ENCODE assay signal across 1 cellular context in the genomic region with DNA sequence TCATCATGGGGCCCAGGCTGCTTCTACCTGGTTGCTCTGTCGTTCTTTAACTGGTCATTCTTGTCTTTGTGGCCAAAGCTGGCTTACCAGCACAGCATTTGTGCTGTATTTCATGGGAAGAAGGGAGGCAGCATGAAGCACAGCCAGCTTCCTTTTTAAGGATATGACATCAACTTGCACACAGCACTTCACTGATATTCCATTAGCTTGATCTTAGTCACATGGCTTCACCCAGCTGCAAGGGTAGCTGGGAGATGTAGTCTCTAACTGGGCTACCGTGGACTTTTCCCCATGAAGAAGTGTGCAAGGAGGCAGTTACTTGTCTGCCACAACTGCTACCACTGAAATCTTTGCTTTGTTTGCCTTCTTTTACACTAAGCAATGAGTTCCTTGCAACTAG.
TF ChIP-seq lines count a peak whose summit lies in the region.

No MANE protein-coding gene starts in this region.

TF ChIP-seq in HepG2, 621 proteins besides CTCF, POLR2A, EP300 and RAD21 (continued from another document and continues in another):
- TF ChIP-seq, protein P1, sequence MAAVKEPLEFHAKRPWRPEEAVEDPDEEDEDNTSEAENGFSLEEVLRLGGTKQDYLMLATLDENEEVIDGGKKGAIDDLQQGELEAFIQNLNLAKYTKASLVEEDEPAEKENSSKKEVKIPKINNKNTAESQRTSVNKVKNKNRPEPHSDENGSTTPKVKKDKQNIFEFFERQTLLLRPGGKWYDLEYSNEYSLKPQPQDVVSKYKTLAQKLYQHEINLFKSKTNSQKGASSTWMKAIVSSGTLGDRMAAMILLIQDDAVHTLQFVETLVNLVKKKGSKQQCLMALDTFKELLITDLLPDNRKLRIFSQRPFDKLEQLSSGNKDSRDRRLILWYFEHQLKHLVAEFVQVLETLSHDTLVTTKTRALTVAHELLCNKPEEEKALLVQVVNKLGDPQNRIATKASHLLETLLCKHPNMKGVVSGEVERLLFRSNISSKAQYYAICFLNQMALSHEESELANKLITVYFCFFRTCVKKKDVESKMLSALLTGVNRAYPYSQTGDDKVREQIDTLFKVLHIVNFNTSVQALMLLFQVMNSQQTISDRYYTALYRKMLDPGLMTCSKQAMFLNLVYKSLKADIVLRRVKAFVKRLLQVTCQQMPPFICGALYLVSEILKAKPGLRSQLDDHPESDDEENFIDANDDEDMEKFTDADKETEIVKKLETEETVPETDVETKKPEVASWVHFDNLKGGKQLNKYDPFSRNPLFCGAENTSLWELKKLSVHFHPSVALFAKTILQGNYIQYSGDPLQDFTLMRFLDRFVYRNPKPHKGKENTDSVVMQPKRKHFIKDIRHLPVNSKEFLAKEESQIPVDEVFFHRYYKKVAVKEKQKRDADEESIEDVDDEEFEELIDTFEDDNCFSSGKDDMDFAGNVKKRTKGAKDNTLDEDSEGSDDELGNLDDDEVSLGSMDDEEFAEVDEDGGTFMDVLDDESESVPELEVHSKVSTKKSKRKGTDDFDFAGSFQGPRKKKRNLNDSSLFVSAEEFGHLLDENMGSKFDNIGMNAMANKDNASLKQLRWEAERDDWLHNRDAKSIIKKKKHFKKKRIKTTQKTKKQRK (IDR thresholded peaks at IDR 0.05; ENCODE audit: low read length): no peak
- TF ChIP-seq FLYWCH1 (CRISPR knock-in tag; IDR thresholded peaks at IDR 0.05) (no peak), ZNF331 (CRISPR knock-in tag; IDR thresholded peaks at IDR 0.05) (no peak), IKZF1 (IDR thresholded peaks at IDR 0.05) (no peak), ZNF629 (CRISPR knock-in tag; conservative IDR thresholded peaks at IDR 0.05) (no peak), HMGA1 (CRISPR knock-in tag; conservative IDR thresholded peaks at IDR 0.05) (no peak), HOXA9 (CRISPR knock-in tag; IDR thresholded peaks at IDR 0.05; ENCODE audit: borderline replicate concordance) (no peak), KDM4B (CRISPR knock-in tag; IDR thresholded peaks at IDR 0.05) (no peak), FOXA1 (IDR thresholded peaks at IDR 0.05) (no peak), FOXA1 (CRISPR knock-in tag; IDR thresholded peaks at IDR 0.05) (no peak), POLR2AphosphoS5 (IDR thresholded peaks at IDR 0.05; ENCODE audit: low read depth, low read length) (no peak), SSRP1 (CRISPR knock-in tag; IDR thresholded peaks at IDR 0.05) (no peak), CENPT (CRISPR knock-in tag; IDR thresholded peaks at IDR 0.05; ENCODE audit: low read depth) (no peak), ZNF773 (CRISPR knock-in tag; IDR thresholded peaks at IDR 0.05; ENCODE audit: borderline replicate concordance) (no peak), HNRNPLL (IDR thresholded peaks at IDR 0.05; ENCODE audit: low read depth, low read length, poor library complexity, severe bottlenecking) (no peak), CENPX (CRISPR knock-in tag; IDR thresholded peaks at IDR 0.05) (no peak), PAX8 (CRISPR knock-in tag; IDR thresholded peaks at IDR 0.05; ENCODE audit: borderline replicate concordance) (no peak), ZNF768 (CRISPR knock-in tag; IDR thresholded peaks at IDR 0.05) (no peak), SALL2 (CRISPR knock-in tag; IDR thresholded peaks at IDR 0.05) (no peak), GABPB1 (CRISPR knock-in tag; IDR thresholded peaks at IDR 0.05) (peak; percentile 56; the same call in 1 of the 2 replicates), MYC (CRISPR knock-in tag; IDR thresholded peaks at IDR 0.05; ENCODE audit: borderline replicate concordance) (no peak), SKI (IDR thresholded peaks at IDR 0.05; ENCODE audit: partially characterized antibody) (no peak), NFE2 (CRISPR knock-in tag; IDR thresholded peaks at IDR 0.05) (no peak)
- TF ChIP-seq, protein P2, sequence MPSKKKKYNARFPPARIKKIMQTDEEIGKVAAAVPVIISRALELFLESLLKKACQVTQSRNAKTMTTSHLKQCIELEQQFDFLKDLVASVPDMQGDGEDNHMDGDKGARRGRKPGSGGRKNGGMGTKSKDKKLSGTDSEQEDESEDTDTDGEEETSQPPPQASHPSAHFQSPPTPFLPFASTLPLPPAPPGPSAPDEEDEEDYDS (CRISPR knock-in tag; IDR thresholded peaks at IDR 0.05): no peak
- TF ChIP-seq, protein P3, sequence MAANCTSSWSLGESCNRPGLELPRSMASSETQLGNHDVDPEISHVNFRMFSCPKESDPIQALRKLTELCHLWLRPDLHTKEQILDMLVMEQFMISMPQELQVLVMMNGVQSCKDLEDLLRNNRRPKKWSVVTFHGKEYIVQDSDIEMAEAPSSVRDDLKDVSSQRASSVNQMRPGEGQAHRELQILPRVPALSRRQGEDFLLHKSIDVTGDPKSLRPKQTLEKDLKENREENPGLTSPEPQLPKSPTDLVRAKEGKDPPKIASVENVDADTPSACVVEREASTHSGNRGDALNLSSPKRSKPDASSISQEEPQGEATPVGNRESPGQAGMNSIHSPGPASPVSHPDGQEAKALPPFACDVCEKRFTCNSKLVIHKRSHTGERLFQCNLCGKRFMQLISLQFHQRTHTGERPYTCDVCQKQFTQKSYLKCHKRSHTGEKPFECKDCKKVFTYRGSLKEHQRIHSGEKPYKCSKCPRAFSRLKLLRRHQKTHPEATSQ (CRISPR knock-in tag; IDR thresholded peaks at IDR 0.05; ENCODE audit: borderline replicate concordance): no peak
- TF ChIP-seq, protein P4, sequence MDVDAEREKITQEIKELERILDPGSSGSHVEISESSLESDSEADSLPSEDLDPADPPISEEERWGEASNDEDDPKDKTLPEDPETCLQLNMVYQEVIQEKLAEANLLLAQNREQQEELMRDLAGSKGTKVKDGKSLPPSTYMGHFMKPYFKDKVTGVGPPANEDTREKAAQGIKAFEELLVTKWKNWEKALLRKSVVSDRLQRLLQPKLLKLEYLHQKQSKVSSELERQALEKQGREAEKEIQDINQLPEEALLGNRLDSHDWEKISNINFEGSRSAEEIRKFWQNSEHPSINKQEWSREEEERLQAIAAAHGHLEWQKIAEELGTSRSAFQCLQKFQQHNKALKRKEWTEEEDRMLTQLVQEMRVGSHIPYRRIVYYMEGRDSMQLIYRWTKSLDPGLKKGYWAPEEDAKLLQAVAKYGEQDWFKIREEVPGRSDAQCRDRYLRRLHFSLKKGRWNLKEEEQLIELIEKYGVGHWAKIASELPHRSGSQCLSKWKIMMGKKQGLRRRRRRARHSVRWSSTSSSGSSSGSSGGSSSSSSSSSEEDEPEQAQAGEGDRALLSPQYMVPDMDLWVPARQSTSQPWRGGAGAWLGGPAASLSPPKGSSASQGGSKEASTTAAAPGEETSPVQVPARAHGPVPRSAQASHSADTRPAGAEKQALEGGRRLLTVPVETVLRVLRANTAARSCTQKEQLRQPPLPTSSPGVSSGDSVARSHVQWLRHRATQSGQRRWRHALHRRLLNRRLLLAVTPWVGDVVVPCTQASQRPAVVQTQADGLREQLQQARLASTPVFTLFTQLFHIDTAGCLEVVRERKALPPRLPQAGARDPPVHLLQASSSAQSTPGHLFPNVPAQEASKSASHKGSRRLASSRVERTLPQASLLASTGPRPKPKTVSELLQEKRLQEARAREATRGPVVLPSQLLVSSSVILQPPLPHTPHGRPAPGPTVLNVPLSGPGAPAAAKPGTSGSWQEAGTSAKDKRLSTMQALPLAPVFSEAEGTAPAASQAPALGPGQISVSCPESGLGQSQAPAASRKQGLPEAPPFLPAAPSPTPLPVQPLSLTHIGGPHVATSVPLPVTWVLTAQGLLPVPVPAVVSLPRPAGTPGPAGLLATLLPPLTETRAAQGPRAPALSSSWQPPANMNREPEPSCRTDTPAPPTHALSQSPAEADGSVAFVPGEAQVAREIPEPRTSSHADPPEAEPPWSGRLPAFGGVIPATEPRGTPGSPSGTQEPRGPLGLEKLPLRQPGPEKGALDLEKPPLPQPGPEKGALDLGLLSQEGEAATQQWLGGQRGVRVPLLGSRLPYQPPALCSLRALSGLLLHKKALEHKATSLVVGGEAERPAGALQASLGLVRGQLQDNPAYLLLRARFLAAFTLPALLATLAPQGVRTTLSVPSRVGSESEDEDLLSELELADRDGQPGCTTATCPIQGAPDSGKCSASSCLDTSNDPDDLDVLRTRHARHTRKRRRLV (CRISPR knock-in tag; IDR thresholded peaks at IDR 0.05): no peak
- TF ChIP-seq, protein P5, sequence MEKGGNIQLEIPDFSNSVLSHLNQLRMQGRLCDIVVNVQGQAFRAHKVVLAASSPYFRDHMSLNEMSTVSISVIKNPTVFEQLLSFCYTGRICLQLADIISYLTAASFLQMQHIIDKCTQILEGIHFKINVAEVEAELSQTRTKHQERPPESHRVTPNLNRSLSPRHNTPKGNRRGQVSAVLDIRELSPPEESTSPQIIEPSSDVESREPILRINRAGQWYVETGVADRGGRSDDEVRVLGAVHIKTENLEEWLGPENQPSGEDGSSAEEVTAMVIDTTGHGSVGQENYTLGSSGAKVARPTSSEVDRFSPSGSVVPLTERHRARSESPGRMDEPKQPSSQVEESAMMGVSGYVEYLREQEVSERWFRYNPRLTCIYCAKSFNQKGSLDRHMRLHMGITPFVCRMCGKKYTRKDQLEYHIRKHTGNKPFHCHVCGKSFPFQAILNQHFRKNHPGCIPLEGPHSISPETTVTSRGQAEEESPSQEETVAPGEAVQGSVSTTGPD (CRISPR knock-in tag; IDR thresholded peaks at IDR 0.05): no peak
- TF ChIP-seq, protein P6, sequence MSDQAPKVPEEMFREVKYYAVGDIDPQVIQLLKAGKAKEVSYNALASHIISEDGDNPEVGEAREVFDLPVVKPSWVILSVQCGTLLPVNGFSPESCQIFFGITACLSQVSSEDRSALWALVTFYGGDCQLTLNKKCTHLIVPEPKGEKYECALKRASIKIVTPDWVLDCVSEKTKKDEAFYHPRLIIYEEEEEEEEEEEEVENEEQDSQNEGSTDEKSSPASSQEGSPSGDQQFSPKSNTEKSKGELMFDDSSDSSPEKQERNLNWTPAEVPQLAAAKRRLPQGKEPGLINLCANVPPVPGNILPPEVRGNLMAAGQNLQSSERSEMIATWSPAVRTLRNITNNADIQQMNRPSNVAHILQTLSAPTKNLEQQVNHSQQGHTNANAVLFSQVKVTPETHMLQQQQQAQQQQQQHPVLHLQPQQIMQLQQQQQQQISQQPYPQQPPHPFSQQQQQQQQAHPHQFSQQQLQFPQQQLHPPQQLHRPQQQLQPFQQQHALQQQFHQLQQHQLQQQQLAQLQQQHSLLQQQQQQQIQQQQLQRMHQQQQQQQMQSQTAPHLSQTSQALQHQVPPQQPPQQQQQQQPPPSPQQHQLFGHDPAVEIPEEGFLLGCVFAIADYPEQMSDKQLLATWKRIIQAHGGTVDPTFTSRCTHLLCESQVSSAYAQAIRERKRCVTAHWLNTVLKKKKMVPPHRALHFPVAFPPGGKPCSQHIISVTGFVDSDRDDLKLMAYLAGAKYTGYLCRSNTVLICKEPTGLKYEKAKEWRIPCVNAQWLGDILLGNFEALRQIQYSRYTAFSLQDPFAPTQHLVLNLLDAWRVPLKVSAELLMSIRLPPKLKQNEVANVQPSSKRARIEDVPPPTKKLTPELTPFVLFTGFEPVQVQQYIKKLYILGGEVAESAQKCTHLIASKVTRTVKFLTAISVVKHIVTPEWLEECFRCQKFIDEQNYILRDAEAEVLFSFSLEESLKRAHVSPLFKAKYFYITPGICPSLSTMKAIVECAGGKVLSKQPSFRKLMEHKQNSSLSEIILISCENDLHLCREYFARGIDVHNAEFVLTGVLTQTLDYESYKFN (CRISPR knock-in tag; conservative IDR thresholded peaks at IDR 0.05): no peak
- TF ChIP-seq, protein P7, sequence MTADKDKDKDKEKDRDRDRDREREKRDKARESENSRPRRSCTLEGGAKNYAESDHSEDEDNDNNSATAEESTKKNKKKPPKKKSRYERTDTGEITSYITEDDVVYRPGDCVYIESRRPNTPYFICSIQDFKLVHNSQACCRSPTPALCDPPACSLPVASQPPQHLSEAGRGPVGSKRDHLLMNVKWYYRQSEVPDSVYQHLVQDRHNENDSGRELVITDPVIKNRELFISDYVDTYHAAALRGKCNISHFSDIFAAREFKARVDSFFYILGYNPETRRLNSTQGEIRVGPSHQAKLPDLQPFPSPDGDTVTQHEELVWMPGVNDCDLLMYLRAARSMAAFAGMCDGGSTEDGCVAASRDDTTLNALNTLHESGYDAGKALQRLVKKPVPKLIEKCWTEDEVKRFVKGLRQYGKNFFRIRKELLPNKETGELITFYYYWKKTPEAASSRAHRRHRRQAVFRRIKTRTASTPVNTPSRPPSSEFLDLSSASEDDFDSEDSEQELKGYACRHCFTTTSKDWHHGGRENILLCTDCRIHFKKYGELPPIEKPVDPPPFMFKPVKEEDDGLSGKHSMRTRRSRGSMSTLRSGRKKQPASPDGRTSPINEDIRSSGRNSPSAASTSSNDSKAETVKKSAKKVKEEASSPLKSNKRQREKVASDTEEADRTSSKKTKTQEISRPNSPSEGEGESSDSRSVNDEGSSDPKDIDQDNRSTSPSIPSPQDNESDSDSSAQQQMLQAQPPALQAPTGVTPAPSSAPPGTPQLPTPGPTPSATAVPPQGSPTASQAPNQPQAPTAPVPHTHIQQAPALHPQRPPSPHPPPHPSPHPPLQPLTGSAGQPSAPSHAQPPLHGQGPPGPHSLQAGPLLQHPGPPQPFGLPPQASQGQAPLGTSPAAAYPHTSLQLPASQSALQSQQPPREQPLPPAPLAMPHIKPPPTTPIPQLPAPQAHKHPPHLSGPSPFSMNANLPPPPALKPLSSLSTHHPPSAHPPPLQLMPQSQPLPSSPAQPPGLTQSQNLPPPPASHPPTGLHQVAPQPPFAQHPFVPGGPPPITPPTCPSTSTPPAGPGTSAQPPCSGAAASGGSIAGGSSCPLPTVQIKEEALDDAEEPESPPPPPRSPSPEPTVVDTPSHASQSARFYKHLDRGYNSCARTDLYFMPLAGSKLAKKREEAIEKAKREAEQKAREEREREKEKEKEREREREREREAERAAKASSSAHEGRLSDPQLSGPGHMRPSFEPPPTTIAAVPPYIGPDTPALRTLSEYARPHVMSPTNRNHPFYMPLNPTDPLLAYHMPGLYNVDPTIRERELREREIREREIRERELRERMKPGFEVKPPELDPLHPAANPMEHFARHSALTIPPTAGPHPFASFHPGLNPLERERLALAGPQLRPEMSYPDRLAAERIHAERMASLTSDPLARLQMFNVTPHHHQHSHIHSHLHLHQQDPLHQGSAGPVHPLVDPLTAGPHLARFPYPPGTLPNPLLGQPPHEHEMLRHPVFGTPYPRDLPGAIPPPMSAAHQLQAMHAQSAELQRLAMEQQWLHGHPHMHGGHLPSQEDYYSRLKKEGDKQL (CRISPR knock-in tag; IDR thresholded peaks at IDR 0.05; ENCODE audit: low read depth): no peak
- TF ChIP-seq, protein P8, sequence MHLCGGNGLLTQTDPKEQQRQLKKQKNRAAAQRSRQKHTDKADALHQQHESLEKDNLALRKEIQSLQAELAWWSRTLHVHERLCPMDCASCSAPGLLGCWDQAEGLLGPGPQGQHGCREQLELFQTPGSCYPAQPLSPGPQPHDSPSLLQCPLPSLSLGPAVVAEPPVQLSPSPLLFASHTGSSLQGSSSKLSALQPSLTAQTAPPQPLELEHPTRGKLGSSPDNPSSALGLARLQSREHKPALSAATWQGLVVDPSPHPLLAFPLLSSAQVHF (CRISPR knock-in tag; IDR thresholded peaks at IDR 0.05): no peak
- TF ChIP-seq, protein P9, sequence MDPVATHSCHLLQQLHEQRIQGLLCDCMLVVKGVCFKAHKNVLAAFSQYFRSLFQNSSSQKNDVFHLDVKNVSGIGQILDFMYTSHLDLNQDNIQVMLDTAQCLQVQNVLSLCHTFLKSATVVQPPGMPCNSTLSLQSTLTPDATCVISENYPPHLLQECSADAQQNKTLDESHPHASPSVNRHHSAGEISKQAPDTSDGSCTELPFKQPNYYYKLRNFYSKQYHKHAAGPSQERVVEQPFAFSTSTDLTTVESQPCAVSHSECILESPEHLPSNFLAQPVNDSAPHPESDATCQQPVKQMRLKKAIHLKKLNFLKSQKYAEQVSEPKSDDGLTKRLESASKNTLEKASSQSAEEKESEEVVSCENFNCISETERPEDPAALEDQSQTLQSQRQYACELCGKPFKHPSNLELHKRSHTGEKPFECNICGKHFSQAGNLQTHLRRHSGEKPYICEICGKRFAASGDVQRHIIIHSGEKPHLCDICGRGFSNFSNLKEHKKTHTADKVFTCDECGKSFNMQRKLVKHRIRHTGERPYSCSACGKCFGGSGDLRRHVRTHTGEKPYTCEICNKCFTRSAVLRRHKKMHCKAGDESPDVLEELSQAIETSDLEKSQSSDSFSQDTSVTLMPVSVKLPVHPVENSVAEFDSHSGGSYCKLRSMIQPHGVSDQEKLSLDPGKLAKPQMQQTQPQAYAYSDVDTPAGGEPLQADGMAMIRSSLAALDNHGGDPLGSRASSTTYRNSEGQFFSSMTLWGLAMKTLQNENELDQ (CRISPR knock-in tag; IDR thresholded peaks at IDR 0.05; ENCODE audit: borderline replicate concordance): no peak
